8 cellular contexts compared by ENCODE assay signal in the genomic region with DNA sequence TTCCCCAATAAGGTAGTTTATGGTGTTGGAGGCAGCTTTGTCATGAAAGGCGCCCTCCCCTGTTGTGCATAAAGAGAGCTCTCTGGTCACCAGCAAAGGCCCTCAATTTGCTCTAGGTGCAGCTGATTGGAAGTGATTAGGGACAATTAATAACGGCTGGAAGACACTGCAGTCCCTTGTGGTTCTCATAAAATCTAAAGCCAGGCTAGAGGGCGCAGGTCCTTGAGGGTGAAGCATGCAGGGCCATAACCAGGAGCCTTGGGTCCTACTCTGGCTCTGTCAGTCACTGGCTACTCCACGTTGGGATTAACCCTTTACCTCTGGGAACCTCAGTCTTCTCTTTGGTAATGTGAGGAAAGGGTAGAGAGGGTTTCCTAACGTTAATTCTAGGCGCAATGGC. TPM values are rescaled to one million over a fixed set of nuclear protein-coding genes. Genes with fewer than 3 reads are reported as not detected.
DNase-seq lines count a peak whose midpoint lies in the region; ATAC-seq lines count a peak whose summit lies in the region.

No MANE protein-coding gene starts in this region.

- DNase-seq in AML-193 (lab: John Stamatoyannopoulos, UW) (peak; percentile 38 to 45), MG63 (no peak), iPS-NIHi11 (ENCODE audit: low spot score) (peak; percentile 42), NCI-H2081 treated with DMSO at 0.1 percent for 48 hours (lab: John Stamatoyannopoulos, UW) (no peak), ecto neural progenitor cell (ENCODE audit: low spot score) (no peak)

- H3K27ac Mint-ChIP-seq in activated naive CD8-positive, alpha-beta T cell = no peak overlapping the region
- H3K27ac Mint-ChIP-seq in stimulated activated naive CD8-positive, alpha-beta T cell treated with anti-CD3 and anti-CD28 coated beads, Interleukin-15, Interleukin-2, amounts not matched to agents 100 ng/mL and 50 ng/mL, for 24 hours = peak overlapping the region; percentile 87

- peak overlapping the region; percentile 96 for H3K4me3 Mint-ChIP-seq in activated naive CD8-positive, alpha-beta T cell
- peak overlapping the region; percentile 93 for H3K4me3 Mint-ChIP-seq in stimulated activated naive CD8-positive, alpha-beta T cell treated with anti-CD3 and anti-CD28 coated beads, Interleukin-15, Interleukin-2, amounts not matched to agents 100 ng/mL and 50 ng/mL, for 24 hours

- ATAC-seq in GM18508 (IDR thresholded peaks at IDR 0.05; ENCODE audit: insufficient read depth, unreplicated experiment) = peak; percentile 1

- peaks cover 16% of the 10 kb centered on the region for H3K4me1 Mint-ChIP-seq in activated naive CD8-positive, alpha-beta T cell (ENCODE audit: low read depth)
- peaks cover 21% of the 10 kb centered on the region for H3K4me1 Mint-ChIP-seq in stimulated activated naive CD8-positive, alpha-beta T cell treated with anti-CD3 and anti-CD28 coated beads, Interleukin-15, Interleukin-2, amounts not matched to agents 100 ng/mL and 50 ng/mL, for 24 hours (ENCODE audit: low read depth)

- H3K9me3 ChIP-seq in MG63 = no peaks in the 10 kb centered on the region

- H3K27me3 ChIP-seq in MG63 = peaks cover 9% of the 10 kb centered on the region

- peak overlapping the region; percentile 85 for H3K4me3 ChIP-seq in MG63

- no peaks in the 10 kb centered on the region for H3K9me3 Mint-ChIP-seq in activated naive CD8-positive, alpha-beta T cell (ENCODE audit: low read depth)
- H3K9me3 Mint-ChIP-seq in stimulated activated naive CD8-positive, alpha-beta T cell treated with anti-CD3 and anti-CD28 coated beads, Interleukin-15, Interleukin-2, amounts not matched to agents 100 ng/mL and 50 ng/mL, for 24 hours = no peaks in the 10 kb centered on the region

- H3K36me3 Mint-ChIP-seq in activated naive CD8-positive, alpha-beta T cell = no peaks in the 10 kb centered on the region
- no peaks in the 10 kb centered on the region for H3K36me3 Mint-ChIP-seq in stimulated activated naive CD8-positive, alpha-beta T cell treated with anti-CD3 and anti-CD28 coated beads, Interleukin-15, Interleukin-2, amounts not matched to agents 100 ng/mL and 50 ng/mL, for 24 hours (ENCODE audit: low read depth)

- no peaks in the 10 kb centered on the region for H3K27me3 Mint-ChIP-seq in activated naive CD8-positive, alpha-beta T cell
- peaks cover 12% of the 10 kb centered on the region for H3K27me3 Mint-ChIP-seq in stimulated activated naive CD8-positive, alpha-beta T cell treated with anti-CD3 and anti-CD28 coated beads, Interleukin-15, Interleukin-2, amounts not matched to agents 100 ng/mL and 50 ng/mL, for 24 hours

- H3K36me3 ChIP-seq in MG63 = no peaks in the 10 kb centered on the region

RNA-seq across cellular contexts. Expression of a gene that starts 1.9 kb away (rescaled TPM):
- total RNA-seq in MG63 (2014; rRNA removed; shearing (Covaris generic); ENCODE audit: low replicate concordance) = 1.3 and 5.2 TPM in 2 replicates

Comparison
In these comparisons a context has a peak if more than half of its experiments do, and no peak if none do; other contexts are left out.
1. DNase-seq: peak in AML-193 (2 of 2) and iPS-NIHi11 (single experiment); none in MG63 (single experiment), NCI-H2081 treated with DMSO at 0.1 percent for 48 hours (single experiment) and ecto neural progenitor cell (single experiment).